ENCODE assay signal across 8 cellular contexts in the genomic region with DNA sequence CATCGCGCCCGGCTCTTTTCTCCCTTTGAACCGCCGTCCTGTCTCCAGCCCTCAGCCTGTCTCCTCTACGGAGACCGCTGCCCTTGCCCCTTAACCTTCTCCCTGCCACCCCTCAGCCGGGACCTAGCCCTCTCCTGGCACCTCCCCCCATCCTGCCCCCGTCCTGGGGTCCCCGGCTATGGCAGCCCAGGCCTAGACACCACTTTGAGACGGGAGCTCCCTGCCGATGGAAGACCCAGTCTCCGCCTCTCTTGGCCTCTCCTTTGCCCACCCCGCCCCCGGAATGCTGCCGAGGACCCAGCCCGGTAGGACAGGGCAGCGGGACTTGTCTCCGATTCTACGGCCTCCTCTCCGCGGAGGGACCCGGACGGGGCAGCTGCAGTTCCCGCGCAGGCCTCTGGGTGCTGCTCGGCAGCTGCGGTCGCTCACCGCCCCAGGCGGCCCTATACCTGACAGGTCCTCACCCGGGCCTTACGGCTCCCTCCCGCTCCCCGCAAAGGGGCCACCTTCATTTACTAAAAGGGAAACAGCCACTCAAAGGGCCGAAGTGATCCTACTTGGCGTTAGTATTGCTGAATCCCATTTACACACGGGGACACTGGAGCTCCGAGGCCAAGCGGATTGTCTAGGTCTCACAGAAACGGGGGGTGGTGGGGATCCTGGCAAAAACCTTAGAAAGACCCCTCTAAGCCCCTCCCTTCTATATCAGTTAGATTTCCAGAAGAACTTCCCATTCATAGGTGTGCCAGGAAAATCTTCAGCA. TPM values are rescaled to one million over a fixed set of nuclear protein-coding genes. Genes with fewer than 3 reads are reported as not detected.
DNase-seq lines count a peak whose midpoint lies in the region; ATAC-seq, FAIRE-seq and TF ChIP-seq lines count a peak whose summit lies in the region.

No MANE protein-coding gene starts in this region.

- no peak for TF ChIP-seq POLR2A in A549 (IDR thresholded peaks at IDR 0.05; ENCODE audit: low read length)

- H3F3A ChIP-seq in Loucy (ENCODE audit: low read depth) = no peaks in the 10 kb centered on the region

- DNase-seq in A549 (ENCODE audit: low read depth in 1 of 2, low spot score in 1 of 2) = peak; percentile 84 to 99
- peak; percentile 87 for DNase-seq in GM18507 (ENCODE audit: extremely low spot score, insufficient read length, low read depth)
- peak; percentile 40 for DNase-seq in T follicular helper cell (ENCODE audit: low read depth)
- DNase-seq in activated naive CD8-positive, alpha-beta T cell treated with anti-CD3 and anti-CD28 coated beads, Interleukin-2, amount 10 ng/mL, durations not matched to agents 7 days and 5 days = peak; percentile 83
- DNase-seq in left cardiac atrium = peak; percentile 76
- DNase-seq in putamen (ENCODE audit: low spot score) = peak; percentile 19

- H3K36me3 ChIP-seq in Loucy (ENCODE audit: insufficient read depth, low read length) = no peaks in the 10 kb centered on the region

- H3K4me1 Mint-ChIP-seq in activated naive CD8-positive, alpha-beta T cell treated with anti-CD3 and anti-CD28 coated beads, Interleukin-2, amount 10 ng/mL, durations not matched to agents 7 days and 5 days = peaks cover 6% of the 10 kb centered on the region

- no peaks in the 10 kb centered on the region for H3K9me3 Mint-ChIP-seq in activated naive CD8-positive, alpha-beta T cell treated with anti-CD3 and anti-CD28 coated beads, Interleukin-2, amount 10 ng/mL, durations not matched to agents 7 days and 5 days

- POLR2A ChIA-PET in A549 (lab: Yijun Ruan, JAX) = interaction anchor here (0.8 kb wide), 1 partner anchor 116 kb away, joined by 3 read pairs; no protein-coding TSS in a partner anchor
- POLR2A ChIA-PET in activated naive CD8-positive, alpha-beta T cell treated with anti-CD3 and anti-CD28 coated beads, Interleukin-2, amount 10 ng/mL, durations not matched to agents 7 days and 5 days (lab: Charles Lee) = interaction anchor here (1.1 kb wide), 1 partner anchor 118 kb away, joined by 3 read pairs; no protein-coding TSS in a partner anchor

- H3K4me3 Mint-ChIP-seq in activated naive CD8-positive, alpha-beta T cell treated with anti-CD3 and anti-CD28 coated beads, Interleukin-2, amount 10 ng/mL, durations not matched to agents 7 days and 5 days = peak overlapping the region; percentile 42

- peak; percentile 83 for TF ChIP-seq CTCF in A549 (IDR thresholded peaks at IDR 0.05)
- TF ChIP-seq CTCF in Loucy (conservative IDR thresholded peaks at IDR 0.05; ENCODE audit: low read length) = peak; percentile 90

- peak; percentile 88 to 90 for TF ChIP-seq RAD21 in A549 (conservative IDR thresholded peaks at IDR 0.05 in 1 of 2, IDR thresholded peaks at IDR 0.05 in 1 of 2)

- H3K79me2 ChIP-seq in Loucy (ENCODE audit: insufficient read depth, low read length) = no peaks in the 10 kb centered on the region

- TF ChIP-seq EP300 in A549 (IDR thresholded peaks at IDR 0.05) = no peak

- H3K9me3 ChIP-seq in A549 = no peaks in the 10 kb centered on the region
- no peaks in the 10 kb centered on the region for H3K9me3 ChIP-seq in Loucy (ENCODE audit: insufficient read depth, low read depth, low read length)

- no peaks in the 10 kb centered on the region for H3K9me2 ChIP-seq in Loucy (replicated peaks; ENCODE audit: low read depth, low read length)

- FAIRE-seq in A549 (lab: Jason Lieb, UNC) (no peak), GM18507 (lab: Jason Lieb, UNC) (peak; percentile 36)

- intact Hi-C loops in left cardiac atrium (cut with DNase I) = loop anchor here (1.0 to 5.0 kb wide), 2 partner anchors 117 kb away; partner anchors contain the start of gene DLX3 (in 1 of the 2)

- H3K4me1 ChIP-seq in A549 (peaks cover 5% of the 10 kb centered on the region; the same call in 1 of the 3 replicates), Loucy (ENCODE audit: insufficient read depth, low read length, poor library complexity, severe bottlenecking) (peaks cover 3% of the 10 kb centered on the region)

- H3K27me3 Mint-ChIP-seq in activated naive CD8-positive, alpha-beta T cell treated with anti-CD3 and anti-CD28 coated beads, Interleukin-2, amount 10 ng/mL, durations not matched to agents 7 days and 5 days = peaks cover 29% of the 10 kb centered on the region

- H3K4me2 ChIP-seq in A549 (peak overlapping the region; percentile 92), Loucy (ENCODE audit: low read depth, low read length, poor library complexity, severe bottlenecking) (peak overlapping the region; percentile 55)

- H2AFZ ChIP-seq in Loucy (ENCODE audit: low read length) = peak overlapping the region; percentile 86

- CTCF ChIA-PET in A549 (lab: Yijun Ruan, JAX) = interaction anchor here (0.6 to 34.2 kb wide), 41 partner anchors 8 to 256 kb away, joined by 3 to 1602 read pairs (median 4); partner anchors contain the start of genes DLX3 and DLX4

- no peak overlapping the region for H3K9ac ChIP-seq in Loucy (ENCODE audit: low read depth, low read length, poor library complexity, severe bottlenecking)

- WGBS in A549 (ENCODE audit: missing lambda C conversion rate) = 15% methylated on average over 34 of the region's 41 CpGs

- H4K20me1 ChIP-seq in Loucy (ENCODE audit: insufficient read depth, low read length, poor library complexity, severe bottlenecking) = no peaks in the 10 kb centered on the region

- H3K27ac Mint-ChIP-seq in activated naive CD8-positive, alpha-beta T cell treated with anti-CD3 and anti-CD28 coated beads, Interleukin-2, amount 10 ng/mL, durations not matched to agents 7 days and 5 days = no peak overlapping the region

- no peaks in the 10 kb centered on the region for H3K27me3 ChIP-seq in Loucy (ENCODE audit: insufficient read depth, low read length, poor library complexity, severe bottlenecking)

- ATAC-seq in A549 = peak; percentile 94 to 98
- ATAC-seq in activated naive CD8-positive, alpha-beta T cell treated with anti-CD3 and anti-CD28 coated beads, Interleukin-2, amount 10 ng/mL, durations not matched to agents 7 days and 5 days (ENCODE audit: low read depth) = peak; percentile 93
- ATAC-seq in left cardiac atrium = peak; percentile 96
- no peak for ATAC-seq in HG02588 (IDR thresholded peaks at IDR 0.05; ENCODE audit: unreplicated experiment)

- H3K4me3 ChIP-seq in A549 = peak overlapping the region; percentile 32
- H3K4me3 ChIP-seq in Loucy (ENCODE audit: low read length, poor library complexity, severe bottlenecking) = peak overlapping the region; percentile 26

- peak overlapping the region in 1 of 2 experiments; percentile 66; a peak in 3 of 6 replicates for H3K27ac ChIP-seq in A549

- H3K36me3 Mint-ChIP-seq in activated naive CD8-positive, alpha-beta T cell treated with anti-CD3 and anti-CD28 coated beads, Interleukin-2, amount 10 ng/mL, durations not matched to agents 7 days and 5 days = no peaks in the 10 kb centered on the region

TF ChIP-seq in A549, 52 proteins besides CTCF, POLR2A, EP300 and RAD21:
- TF ChIP-seq GATA3 (IDR thresholded peaks at IDR 0.05; ENCODE audit: borderline replicate concordance) (no peak), E2F6 (IDR thresholded peaks at IDR 0.05; ENCODE audit: borderline replicate concordance, low read depth) (0 out of 2 replicates have a peak, but pooled peaks have one; percentile 32), BHLHE40 (IDR thresholded peaks at IDR 0.05; ENCODE audit: low read depth, low read length) (no peak), ELK1 (IDR thresholded peaks at IDR 0.05; ENCODE audit: low read depth, low read length) (no peak), SMC3 (IDR thresholded peaks at IDR 0.05) (peak; percentile 86)

RNA-seq across cellular contexts. Expression of gene TAC4, which starts 32.6 kb away (rescaled TPM):
- polyA plus RNA-seq in A549 (2011; rRNA removed) = not detected in 2 replicates
- not detected in 2 replicates for polyA plus RNA-seq in A549 (2012; cell fraction: cytosol; rRNA removed)
- polyA plus RNA-seq in A549 (2012; cell fraction: nucleus; rRNA removed) = not detected in 2 replicates
- not detected in 3 replicates for polyA plus RNA-seq in A549 (2017; fragmentation: RNase III; extraction: RNeasy Plus Mini Kit Qiagen cat#74134 plus additional on column Dnase treatment)
- not detected in 2 replicates for polyA minus RNA-seq in A549 (2011; rRNA and poly(A)+ RNA removed)
- total RNA-seq in activated naive CD8-positive, alpha-beta T cell treated with anti-CD3 and anti-CD28 coated beads, Interleukin-2, amount 10 ng/mL, durations not matched to agents 7 days and 5 days = not detected
- total RNA-seq in left cardiac atrium = not detected

Comparison
In these comparisons a context has a peak if more than half of its experiments do, and no peak if none do; other contexts are left out.
1. DNase-seq: peak in every context shown above with its lines; median percentile 92 in A549; 87 in GM18507; 83 in activated naive CD8-positive, alpha-beta T cell treated with anti-CD3 and anti-CD28 coated beads, Interleukin-2, amount 10 ng/mL, durations not matched to agents 7 days and 5 days; 76 in left cardiac atrium; 40 in T follicular helper cell; 19 in putamen.